ENCODE assay signal across 19 cellular contexts in the genomic region with DNA sequence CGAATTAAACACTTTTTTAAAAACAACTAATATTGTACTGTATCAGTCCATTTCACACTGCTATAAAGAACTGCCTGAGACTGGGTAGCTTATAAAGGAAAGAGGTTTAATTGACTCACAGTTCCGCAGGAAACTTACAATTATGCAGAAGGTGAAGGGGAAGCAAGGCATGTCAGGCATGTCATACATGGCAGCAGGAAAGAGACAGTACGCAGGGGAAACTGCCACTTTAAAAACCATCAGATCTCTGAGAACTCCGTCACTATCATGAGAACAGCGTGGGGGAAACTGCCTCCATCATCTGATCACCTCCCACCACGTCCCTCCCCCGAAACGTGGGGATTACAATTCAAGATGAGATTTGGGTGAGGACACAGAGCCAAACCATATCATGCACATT.
DNase-seq lines count a peak whose midpoint lies in the region; ATAC-seq and TF ChIP-seq lines count a peak whose summit lies in the region.
"Had no signal": no experiment of that assay in that cellular context is flagged by ENCODE, and none has a peak within 500 bp of the region (broad histone marks: within the 10 kb centered on the region; RNA-seq: fewer than 3 reads in every experiment).

No MANE protein-coding gene starts in this region.

- no peaks in the 10 kb centered on the region for H3K79me2 ChIP-seq in GM23338 (replicated peaks; ENCODE audit: insufficient read depth)

- H3K9me3 ChIP-seq in A673 (ENCODE audit: low read depth, low read length, poor library complexity, severe bottlenecking) (no peaks in the 10 kb centered on the region), adipocyte (ENCODE audit: control insufficient read depth, low read length) (no peaks in the 10 kb centered on the region), mesenchymal stem cell (ENCODE audit: control insufficient read depth, low read length) (no peaks in the 10 kb centered on the region), adrenal gland (replicated peaks in 1 of 3) (no peaks in the 10 kb centered on the region), breast epithelium (no peaks in the 10 kb centered on the region)
- H3K9me3 ChIP-seq: tibial nerve had no signal

- POLR2A ChIA-PET in A673 (lab: Charles Lee; ENCODE audit: low non-redundant PET) = no interaction called here

- H3K4me3 ChIP-seq in A673 (ENCODE audit: low read depth, low read length, poor library complexity, severe bottlenecking) (no peak overlapping the region), GM23338 (no peak overlapping the region), adipocyte (ENCODE audit: low read length) (peak overlapping the region; percentile 49), mesenchymal stem cell (ENCODE audit: insufficient read depth in 1 of 2, low read depth in 1 of 2, low read length in 2 of 2) (peak overlapping the region in 1 of 2 experiments; percentile 4), adrenal gland (no peak overlapping the region), breast epithelium (no peak overlapping the region)
- H3K4me3 ChIP-seq: tibial nerve had no signal

- H3K4ac ChIP-seq in mesenchymal stem cell (ENCODE audit: low read depth in 1 of 2, low read length in 2 of 2) = no peak overlapping the region

- H2BK5ac ChIP-seq in mesenchymal stem cell (ENCODE audit: low read depth, low read length, poor library complexity, severe bottlenecking) = no peak overlapping the region

- H3K36me3 ChIP-seq in A673 (ENCODE audit: insufficient read depth, low read length, poor library complexity, severe bottlenecking) (no peaks in the 10 kb centered on the region), GM23338 (ENCODE audit: insufficient read depth) (no peaks in the 10 kb centered on the region; the same call in 1 of the 2 replicates), adipocyte (ENCODE audit: control insufficient read depth, insufficient read depth, low read length, severe bottlenecking) (no peaks in the 10 kb centered on the region), mesenchymal stem cell (ENCODE audit: control insufficient read depth in 1 of 2, insufficient read depth in 2 of 2, low read depth in 1 of 2, low read length in 2 of 2) (no peaks in the 10 kb centered on the region), adrenal gland (replicated peaks in 1 of 2) (no peaks in the 10 kb centered on the region), breast epithelium (no peaks in the 10 kb centered on the region)
- H3K36me3 ChIP-seq: tibial nerve had no signal

- no peak overlapping the region for H3K4me3 Mint-ChIP-seq in GM23338
- H3K4me3 Mint-ChIP-seq: neural crest cell, WTC11 had no signal

- WGBS in mesenchymal stem cell = 78% methylated on average over 7 of the region's 8 CpGs
- 46 to 63% (median 52%) methylated on average over 8 of the region's 8 CpGs for WGBS in adrenal gland, 4 donors

- no peaks in the 10 kb centered on the region; the same call in 2 of the 3 replicates for H3K9me3 Mint-ChIP-seq in GM23338
- H3K9me3 Mint-ChIP-seq: activated T-helper 2 cell treated with anti-CD3 and anti-CD28 coated beads, Interferon-gamma antibody, Interleukin-2, Interleukin-4, amounts not matched to agents 10 μg/mL and 5 μg/mL and 100 μg/mL, durations not matched to agents 14 hours and 24 hours and 36 hours; neural crest cell; T-cell; WTC11 had no signal

- no peaks in the 10 kb centered on the region for H3F3A ChIP-seq in GM23338 (replicated peaks; ENCODE audit: low read depth)

- H3K4me2 ChIP-seq in GM23338 (no peak overlapping the region), mesenchymal stem cell (ENCODE audit: low read length, poor library complexity, severe bottlenecking) (no peak overlapping the region)

- H4K91ac ChIP-seq in mesenchymal stem cell (ENCODE audit: low read length) = no peak overlapping the region

- CTCF ChIA-PET in A673 (lab: Charles Lee) = no interaction called here

- H3K27me3 Mint-ChIP-seq in GM23338 (ENCODE audit: insufficient read depth, low read depth, poor library complexity) = peaks cover 2% of the 10 kb centered on the region

- H3K36me3 Mint-ChIP-seq in GM23338 (ENCODE audit: low read depth) = no peaks in the 10 kb centered on the region
- H3K36me3 Mint-ChIP-seq: stimulated activated naive B cell treated with anti-CD40 and anti-IgM and Interleukin-4, amounts not matched to agents 10 μg/mL and 1 μg/mL and 100 μg/mL, for 72 hours; T-cell; WTC11 had no signal

- H2BK15ac ChIP-seq in mesenchymal stem cell (ENCODE audit: low read depth, poor library complexity, severe bottlenecking) = no peak overlapping the region

- H2BK12ac ChIP-seq in mesenchymal stem cell (ENCODE audit: low read length in 2 of 2) = peak overlapping the region in 1 of 2 experiments; percentile 12

- H3K14ac ChIP-seq in mesenchymal stem cell (ENCODE audit: low read length in 2 of 2) = no peak overlapping the region

- H3K9me2 ChIP-seq in GM23338 (ENCODE audit: insufficient read depth) = no peaks in the 10 kb centered on the region

- TF ChIP-seq CTCF in A673 (conservative IDR thresholded peaks at IDR 0.05; ENCODE audit: low read depth, low read length) (no peak), GM23338 (conservative IDR thresholded peaks at IDR 0.05; ENCODE audit: low read depth in 2 of 2) (no peak), adrenal gland (IDR thresholded peaks at IDR 0.05) (no peak), breast epithelium (IDR thresholded peaks at IDR 0.05) (no peak)

- intact Hi-C loops in A673 (cut with micrococcal nuclease; ENCODE audit: unreplicated experiment) (no loop called here), adrenal gland (cut with DNase I) (no loop called here), breast epithelium (cut with DNase I; ENCODE audit: low total_unique reads) (no loop called here)

- no peak overlapping the region for H2BK120ac ChIP-seq in mesenchymal stem cell (ENCODE audit: low read depth, low read length)

- H4K8ac ChIP-seq in mesenchymal stem cell (ENCODE audit: low read length) = peak overlapping the region; percentile 2

- peaks cover 30% of the 10 kb centered on the region for H3K4me1 Mint-ChIP-seq in GM23338
- H3K4me1 Mint-ChIP-seq: neural crest cell had no signal

- H3K4me1 ChIP-seq in A673 (ENCODE audit: insufficient read depth, low read length, poor library complexity, severe bottlenecking) (no peaks in the 10 kb centered on the region), GM23338 (ENCODE audit: insufficient read depth) (no peaks in the 10 kb centered on the region), adipocyte (ENCODE audit: control insufficient read depth, insufficient read depth, low read length) (peaks cover 9% of the 10 kb centered on the region), mesenchymal stem cell (ENCODE audit: control insufficient read depth, insufficient read depth, low read depth, low read length) (peaks cover 4% of the 10 kb centered on the region), adrenal gland (replicated peaks in 1 of 2) (no peaks in the 10 kb centered on the region), breast epithelium (no peaks in the 10 kb centered on the region)

- H3K9ac ChIP-seq in adipocyte (ENCODE audit: low read length) = no peak overlapping the region
- no peak overlapping the region for H3K9ac ChIP-seq in mesenchymal stem cell (ENCODE audit: low read length)

- no peak overlapping the region for H3K23ac ChIP-seq in mesenchymal stem cell (ENCODE audit: low read length in 2 of 2)

- no peak overlapping the region for H3K27ac Mint-ChIP-seq in GM23338
- H3K27ac Mint-ChIP-seq: activated T-helper 2 cell treated with anti-CD3 and anti-CD28 coated beads, Interferon-gamma antibody, Interleukin-2, Interleukin-4, amounts not matched to agents 10 μg/mL and 5 μg/mL and 100 μg/mL, durations not matched to agents 14 hours and 24 hours and 36 hours; stimulated activated naive B cell treated with anti-CD40 and anti-IgM and Interleukin-4, amounts not matched to agents 10 μg/mL and 1 μg/mL and 100 μg/mL, for 72 hours; T-cell; WTC11 had no signal

- TF ChIP-seq POLR2A in adrenal gland (IDR thresholded peaks at IDR 0.05) = no peak
- no peak for TF ChIP-seq POLR2A in breast epithelium (IDR thresholded peaks at IDR 0.05)

- H3K27ac ChIP-seq in A673 (ENCODE audit: low read depth, low read length, poor library complexity, severe bottlenecking) = no peak overlapping the region
- H3K27ac ChIP-seq in GM23338 (ENCODE audit: low read depth) = no peak overlapping the region
- no peak overlapping the region for H3K27ac ChIP-seq in mesenchymal stem cell (ENCODE audit: low read length, poor library complexity, severe bottlenecking)
- no peak overlapping the region for H3K27ac ChIP-seq in adrenal gland
- no peak overlapping the region for H3K27ac ChIP-seq in breast epithelium
- H3K27ac ChIP-seq: tibial nerve had no signal

- H2AK5ac ChIP-seq in mesenchymal stem cell (ENCODE audit: low read length, severe bottlenecking) = no peak overlapping the region

- H2AFZ ChIP-seq in GM23338 (peak overlapping the region; percentile 78; the same call in 1 of the 2 replicates), mesenchymal stem cell (ENCODE audit: low read depth, low read length) (no peak overlapping the region)

- H4K20me1 ChIP-seq in GM23338 (replicated peaks; ENCODE audit: insufficient read depth) = no peaks in the 10 kb centered on the region

- DNase-seq in A673 (ENCODE audit: low spot score) (peak; percentile 34), GM23338 (ENCODE audit: low spot score) (no peak), adipocyte (ENCODE audit: low read depth) (no peak), mesenchymal stem cell (no peak), adrenal gland (no peak), NCI-H2171 treated with DMSO at 0.1 percent for 48 hours (lab: John Stamatoyannopoulos, UW) (no peak), DMS 273 treated with DMSO at 0.1 percent for 48 hours (lab: John Stamatoyannopoulos, UW) (no peak), breast epithelium (ENCODE audit: low spot score in 2 of 2) (no peak)
- DNase-seq: DND-41; GOT3; hypothalamus; kidney; stimulated activated naive B cell treated with anti-CD40 and anti-IgM and Interleukin-4, amounts not matched to agents 10 μg/mL and 1 μg/mL and 100 μg/mL, for 72 hours; T-cell had no signal

- no peaks in the 10 kb centered on the region for H3K79me1 ChIP-seq in mesenchymal stem cell (replicated peaks; ENCODE audit: low read length, poor library complexity, severe bottlenecking)

- no TSS peak for BruUV-seq in A673 (replicated peaks; lab: Mats Ljungman, UMichigan)

- no peak overlapping the region for H3K18ac ChIP-seq in mesenchymal stem cell (ENCODE audit: low read depth in 1 of 2, low read length in 2 of 2)

- ATAC-seq in GM23338 = no peak
- ATAC-seq: Right ventricle myocardium inferior; stimulated activated naive B cell treated with anti-CD40 and anti-IgM and Interleukin-4, amounts not matched to agents 10 μg/mL and 1 μg/mL and 100 μg/mL, for 72 hours; T-cell; WTC11 had no signal

- H3K27me3 ChIP-seq in A673 (replicated peaks; ENCODE audit: insufficient read depth, low read depth, low read length, poor library complexity) = no peaks in the 10 kb centered on the region
- H3K27me3 ChIP-seq in GM23338 (ENCODE audit: insufficient read depth) = no peaks in the 10 kb centered on the region
- peaks cover 3% of the 10 kb centered on the region for H3K27me3 ChIP-seq in adipocyte (replicated peaks; ENCODE audit: control insufficient read depth, insufficient read depth, low read length)
- H3K27me3 ChIP-seq in mesenchymal stem cell (ENCODE audit: control insufficient read depth in 1 of 2, insufficient read depth in 1 of 2, low read length in 2 of 2) = no peaks in the 10 kb centered on the region
- no peaks in the 10 kb centered on the region for H3K27me3 ChIP-seq in adrenal gland
- H3K27me3 ChIP-seq in breast epithelium = no peaks in the 10 kb centered on the region
- H3K27me3 ChIP-seq: tibial nerve had no signal
